Comparison of ENCODE assay signal across 18 cellular contexts in the genomic region with DNA sequence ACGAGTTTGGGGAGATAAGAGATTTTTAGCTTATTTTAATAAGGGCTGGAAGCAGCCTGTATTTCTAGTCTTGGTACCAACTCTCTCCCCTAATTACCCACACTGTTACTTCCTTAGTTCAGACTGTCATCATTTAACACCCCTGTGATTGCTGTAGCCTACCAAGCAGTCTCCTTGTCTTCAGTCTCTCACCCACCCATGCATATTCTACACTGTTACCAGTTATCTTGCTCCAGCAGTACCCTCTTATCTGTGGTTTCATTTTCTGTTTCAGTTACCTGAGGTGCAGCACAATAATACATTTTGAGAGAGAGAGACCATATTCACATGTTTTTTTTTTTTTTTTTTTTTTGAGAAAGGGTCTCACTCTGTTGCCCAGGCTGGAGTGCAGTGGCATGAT.
DNase-seq lines count a peak whose midpoint lies in the region; ATAC-seq and TF ChIP-seq lines count a peak whose summit lies in the region.
"Had no signal": no experiment of that assay in that cellular context is flagged by ENCODE, and none has a peak within 500 bp of the region (broad histone marks: within the 10 kb centered on the region; RNA-seq: fewer than 3 reads in every experiment).

No MANE protein-coding gene starts in this region.

- H3K27ac Mint-ChIP-seq in endodermal cell (peak overlapping the region; percentile 42), immature natural killer cell (no peak overlapping the region)
- H3K27ac Mint-ChIP-seq: activated CD4-positive, alpha-beta T cell treated with anti-CD3 and anti-CD28 coated beads, Interleukin-2, amount 10 ng/mL, durations not matched to agents 24 days and 14 days; mesothelial cell of epicardium had no signal

- H3K27me3 ChIP-seq in endodermal cell (ENCODE audit: control insufficient read depth, insufficient read depth, low read length, poor library complexity, severe bottlenecking) = no peaks in the 10 kb centered on the region
- H3K27me3 ChIP-seq: spleen, testis had no signal

- no peak overlapping the region for H3K9ac ChIP-seq in endodermal cell (ENCODE audit: extremely low read depth, low read length, poor library complexity, severe bottlenecking)

- no peaks in the 10 kb centered on the region for H3K36me3 ChIP-seq in endodermal cell (ENCODE audit: control insufficient read depth, insufficient read depth, low read length)
- H3K36me3 ChIP-seq: HAP-1, spleen had no signal

- no peaks in the 10 kb centered on the region for H3K9me3 ChIP-seq in endodermal cell (ENCODE audit: control insufficient read depth, low read length)
- H3K9me3 ChIP-seq: HAP-1, spleen, testis had no signal

- peaks cover 2% of the 10 kb centered on the region for H3K36me3 Mint-ChIP-seq in endodermal cell (ENCODE audit: low read depth)
- no peaks in the 10 kb centered on the region for H3K36me3 Mint-ChIP-seq in immature natural killer cell
- H3K36me3 Mint-ChIP-seq: mesothelial cell of epicardium had no signal

- TF ChIP-seq CTCF in endodermal cell (conservative IDR thresholded peaks at IDR 0.05) = no peak

- H3K4me3 ChIP-seq in endodermal cell (ENCODE audit: low read length) = no peak overlapping the region
- H3K4me3 ChIP-seq: dorsolateral prefrontal cortex, HAP-1, spleen, testis had no signal

- WGBS in endodermal cell (ENCODE audit: insufficient coverage in 1 of 2, insufficient read length in 1 of 2), 2 experiments = no CpG with 5 or more reads among the region's 1 CpG

- no peaks in the 10 kb centered on the region for H3K4me1 ChIP-seq in endodermal cell (ENCODE audit: control insufficient read depth, insufficient read depth, low read length)
- H3K4me1 ChIP-seq: testis had no signal

- H3K27me3 Mint-ChIP-seq in endodermal cell (ENCODE audit: insufficient read depth) (no peaks in the 10 kb centered on the region), immature natural killer cell (ENCODE audit: low read depth in 3 of 3) (peaks cover 0 to 8% (median 1%) of the 10 kb centered on the region in 3 donors)
- H3K27me3 Mint-ChIP-seq: activated CD4-positive, alpha-beta T cell treated with anti-CD3 and anti-CD28 coated beads, Interleukin-2, amount 10 ng/mL, durations not matched to agents 24 days and 14 days had no signal

- H3K27ac ChIP-seq in endodermal cell (ENCODE audit: low read depth, low read length) = no peak overlapping the region
- H3K27ac ChIP-seq: dorsolateral prefrontal cortex, spleen, testis had no signal

- ATAC-seq in GM19035 (IDR thresholded peaks at IDR 0.05; ENCODE audit: unreplicated experiment) = peak; percentile 73
- peak; percentile 86 for ATAC-seq in GM21529 (IDR thresholded peaks at IDR 0.05; ENCODE audit: unreplicated experiment)
- ATAC-seq in HG03139 (IDR thresholded peaks at IDR 0.05; ENCODE audit: unreplicated experiment) = peak; percentile 79

- no peaks in the 10 kb centered on the region for H3K9me3 Mint-ChIP-seq in endodermal cell
- peaks cover 0 to 1% (median 0%) of the 10 kb centered on the region in 6 donors for H3K9me3 Mint-ChIP-seq in immature natural killer cell
- H3K9me3 Mint-ChIP-seq: activated CD4-positive, alpha-beta T cell treated with anti-CD3 and anti-CD28 coated beads, Interleukin-2, amount 10 ng/mL, durations not matched to agents 24 days and 14 days; mesothelial cell of epicardium had no signal

- DNase-seq in endodermal cell (no peak), inferior parietal cortex (ENCODE audit: extremely low spot score) (no peak), HK-2 (ENCODE audit: unreplicated experiment) (no peak), DMS114 treated with DMSO at 0.1 percent for 48 hours (lab: John Stamatoyannopoulos, UW; ENCODE audit: unreplicated experiment) (no peak), immature natural killer cell (no peak)
- DNase-seq: activated CD4-positive, alpha-beta T cell treated with anti-CD3 and anti-CD28 coated beads, Interleukin-2, amount 10 ng/mL, durations not matched to agents 24 days and 14 days; activated effector memory CD4-positive, alpha-beta T cell treated with Interleukin-2 at 50 U/mL for 16 hours; C1 segment of cervical spinal cord; dorsolateral prefrontal cortex; EL; NCI-H345; spleen; testis had no signal

- no peak overlapping the region for H3K4me3 Mint-ChIP-seq in endodermal cell
- H3K4me3 Mint-ChIP-seq in immature natural killer cell = no peak overlapping the region
- H3K4me3 Mint-ChIP-seq: activated CD4-positive, alpha-beta T cell treated with anti-CD3 and anti-CD28 coated beads, Interleukin-2, amount 10 ng/mL, durations not matched to agents 24 days and 14 days; mesothelial cell of epicardium had no signal

- H3K4me1 Mint-ChIP-seq in endodermal cell (peaks cover 56% of the 10 kb centered on the region), immature natural killer cell (peaks cover 10 to 13% of the 10 kb centered on the region in 2 donors)
- H3K4me1 Mint-ChIP-seq: mesothelial cell of epicardium had no signal
